9 cellular contexts compared by ENCODE assay signal in the genomic region with DNA sequence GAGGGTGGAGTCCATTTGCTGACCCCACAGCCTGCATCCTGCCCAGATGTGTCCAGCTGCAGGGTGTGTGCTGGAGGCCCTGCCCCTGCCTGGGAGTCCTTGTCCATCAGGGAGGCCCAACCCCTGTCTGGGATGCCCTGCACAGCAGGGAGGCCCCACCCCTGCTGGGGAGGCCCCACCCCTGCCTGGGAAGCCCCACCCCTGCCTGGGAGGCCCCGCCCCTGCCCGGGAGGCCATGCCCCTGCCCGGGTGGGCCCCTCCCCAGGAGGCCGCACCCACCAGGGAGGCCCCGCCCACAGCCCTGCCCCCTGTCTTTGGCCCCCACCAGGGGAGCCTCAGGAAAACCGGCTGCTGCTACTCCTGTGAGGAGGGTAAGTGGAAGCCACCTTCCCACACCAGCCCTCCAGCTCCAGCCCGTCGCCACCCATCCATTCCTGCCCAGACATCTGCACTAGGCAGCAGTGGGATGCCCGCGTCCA. TPM values are rescaled to one million over a fixed set of nuclear protein-coding genes. Genes with fewer than 3 reads are reported as not detected.
DNase-seq lines count a peak whose midpoint lies in the region; ATAC-seq, FAIRE-seq and TF ChIP-seq lines count a peak whose summit lies in the region.
"Had no signal": no experiment of that assay in that cellular context is flagged by ENCODE, and none has a peak within 500 bp of the region (broad histone marks: within the 10 kb centered on the region; RNA-seq: fewer than 3 reads in every experiment).

No MANE protein-coding gene starts in this region.

- no peak overlapping the region for H3K27ac Mint-ChIP-seq in activated CD8-positive, alpha-beta memory T cell treated with anti-CD3 and anti-CD28 coated beads, Interleukin-2, amount 10 ng/mL, durations not matched to agents 7 days and 5 days

- H2AFZ ChIP-seq in mammary epithelial cell (ENCODE audit: low read depth, low read length), result no peak overlapping the region

- H3K4me3 ChIP-seq in A549, result no peak overlapping the region
- H3K4me3 ChIP-seq in mammary epithelial cell (replicated peaks in 1 of 3; ENCODE audit: insufficient read depth in 1 of 3, low read depth in 2 of 3, low read length in 3 of 3), result no peak overlapping the region

- TF ChIP-seq POLR2A in A549 (IDR thresholded peaks at IDR 0.05; ENCODE audit: low read length), result no peak

- no peaks in the 10 kb centered on the region for H3K27me3 ChIP-seq in mammary epithelial cell (ENCODE audit: insufficient read depth, low read length)

- H3K4me1 Mint-ChIP-seq in activated CD8-positive, alpha-beta memory T cell treated with anti-CD3 and anti-CD28 coated beads, Interleukin-2, amount 10 ng/mL, durations not matched to agents 7 days and 5 days, result peaks cover 12% of the 10 kb centered on the region

- ATAC-seq in A549 (peak; percentile 35 to 75), GM18498 (IDR thresholded peaks at IDR 0.05; ENCODE audit: unreplicated experiment) (no peak)
- ATAC-seq in activated CD8-positive, alpha-beta memory T cell treated with anti-CD3 and anti-CD28 coated beads, Interleukin-2, amount 10 ng/mL, durations not matched to agents 7 days and 5 days, result peak; percentile 41

- TF ChIP-seq EP300 in A549 (IDR thresholded peaks at IDR 0.05), result no peak

- peaks cover 4% of the 10 kb centered on the region for H3K36me3 Mint-ChIP-seq in activated CD8-positive, alpha-beta memory T cell treated with anti-CD3 and anti-CD28 coated beads, Interleukin-2, amount 10 ng/mL, durations not matched to agents 7 days and 5 days

- no peak for TF ChIP-seq RAD21 in A549 (conservative IDR thresholded peaks at IDR 0.05 in 1 of 2, IDR thresholded peaks at IDR 0.05 in 1 of 2)

- DNase-seq in A549 (ENCODE audit: low read depth in 1 of 2, low spot score in 1 of 2) (peak; percentile 48 to 76), HuH-7 (ENCODE audit: low spot score) (peak; percentile 50), iris pigment epithelial cell (ENCODE audit: low read depth) (peak; percentile 28), kidney glomerular epithelial cell (lab: John Stamatoyannopoulos, UW) (no peak), NCI-H187 treated with DMSO at 0.1 percent for 48 hours (lab: John Stamatoyannopoulos, UW) (no peak), mammary epithelial cell (no peak)
- DNase-seq in activated CD8-positive, alpha-beta memory T cell treated with anti-CD3 and anti-CD28 coated beads, Interleukin-2, amount 10 ng/mL, durations not matched to agents 7 days and 5 days, result peak; percentile 50

- 95% methylated on average over 4 of the region's 10 CpGs for WGBS in A549 (ENCODE audit: missing lambda C conversion rate)
- 98% methylated on average over 5 of the region's 10 CpGs for WGBS in mammary epithelial cell (ENCODE audit: low coverage, missing lambda C conversion rate)

- POLR2A ChIA-PET in A549 (lab: Yijun Ruan, JAX), result interaction anchor here (0.6 kb wide), 1 partner anchor 39 kb away, joined by 4 read pairs; no protein-coding TSS in a partner anchor

- FAIRE-seq in A549 (lab: Jason Lieb, UNC), result no peak

- dilution Hi-C loops in mammary epithelial cell (cut with HindIII; ENCODE audit: low sequenced_read_pairs), result loop anchor here (10.0 kb wide), 1 partner anchor 165 kb away; no protein-coding TSS in a partner anchor

- no peaks in the 10 kb centered on the region for H4K20me1 ChIP-seq in mammary epithelial cell (ENCODE audit: insufficient read depth, low read length)

- CTCF ChIA-PET in A549 (lab: Yijun Ruan, JAX), result interaction anchor here (0.6 to 1.6 kb wide), 2 partner anchors 256 to 368 kb away, joined by 3 to 5 read pairs; no protein-coding TSS in a partner anchor
- CTCF ChIA-PET in activated CD8-positive, alpha-beta memory T cell treated with anti-CD3 and anti-CD28 coated beads, Interleukin-2, amount 10 ng/mL, durations not matched to agents 7 days and 5 days (lab: Charles Lee), result no interaction called here
- CTCF ChIA-PET in mammary epithelial cell (lab: Charles Lee; ENCODE audit: low non-redundant PET), result no interaction called here

- no peak overlapping the region for H3K27ac ChIP-seq in A549
- no peak overlapping the region for H3K27ac ChIP-seq in mammary epithelial cell (ENCODE audit: insufficient read depth, low read depth, low read length)
- H3K27ac ChIP-seq: epithelial cell of prostate had no signal

- H3K36me3 ChIP-seq in mammary epithelial cell (ENCODE audit: insufficient read depth, low read length), result no peaks in the 10 kb centered on the region

- no peak overlapping the region for H3K4me2 ChIP-seq in A549
- H3K4me2 ChIP-seq in mammary epithelial cell (ENCODE audit: insufficient read depth, low read depth, low read length), result no peak overlapping the region

- no peaks in the 10 kb centered on the region for H3K79me2 ChIP-seq in mammary epithelial cell (ENCODE audit: insufficient read depth, low read length)

- H3K9ac ChIP-seq in mammary epithelial cell (ENCODE audit: insufficient read depth, low read length), result no peak overlapping the region

- in situ Hi-C loops in mammary epithelial cell (cut with MboI; ENCODE audit: low sequenced_read_pairs in 2 of 2), result no loop called here

- no peak overlapping the region for H3K4me3 Mint-ChIP-seq in activated CD8-positive, alpha-beta memory T cell treated with anti-CD3 and anti-CD28 coated beads, Interleukin-2, amount 10 ng/mL, durations not matched to agents 7 days and 5 days

- H3K4me1 ChIP-seq in A549 (peaks cover 17% of the 10 kb centered on the region; the same call in 2 of the 3 replicates), mammary epithelial cell (ENCODE audit: insufficient read depth, low read length) (peaks cover 18% of the 10 kb centered on the region)

- peaks cover 7% of the 10 kb centered on the region for H3K9me3 Mint-ChIP-seq in activated CD8-positive, alpha-beta memory T cell treated with anti-CD3 and anti-CD28 coated beads, Interleukin-2, amount 10 ng/mL, durations not matched to agents 7 days and 5 days (ENCODE audit: low read depth)

- H3K27me3 Mint-ChIP-seq in activated CD8-positive, alpha-beta memory T cell treated with anti-CD3 and anti-CD28 coated beads, Interleukin-2, amount 10 ng/mL, durations not matched to agents 7 days and 5 days, result no peaks in the 10 kb centered on the region

- no peak for TF ChIP-seq CTCF in A549 (IDR thresholded peaks at IDR 0.05)
- no peak for TF ChIP-seq CTCF in mammary epithelial cell (conservative IDR thresholded peaks at IDR 0.05 in 1 of 2, IDR thresholded peaks at IDR 0.05 in 1 of 2; ENCODE audit: extremely low read depth in 1 of 2, insufficient read depth in 1 of 2, low read depth in 1 of 2, low read length in 2 of 2)

- H3K9me3 ChIP-seq in A549, result 0 out of 3 replicates have a peak, but pooled peaks cover 2% of the 10 kb centered on the region
- peaks cover 2% of the 10 kb centered on the region for H3K9me3 ChIP-seq in mammary epithelial cell (replicated peaks; ENCODE audit: insufficient read depth, low read length)

- no TSS peak for BruUV-seq in mammary epithelial cell (replicated peaks; lab: Mats Ljungman, UMichigan)

- intact Hi-C loops in mammary epithelial cell (cut with micrococcal nuclease), result loop anchor here (10.0 kb wide), 1 partner anchor 125 kb away; the partner anchor contains the start of gene BRSK2

TF ChIP-seq in A549, 52 proteins besides CTCF, POLR2A, EP300 and RAD21 (continues in another document):
- TF ChIP-seq HMGXB4 (CRISPR knock-in tag; IDR thresholded peaks at IDR 0.05; ENCODE audit: borderline replicate concordance) (no peak), SMC3 (IDR thresholded peaks at IDR 0.05) (no peak), CHD4 (IDR thresholded peaks at IDR 0.05; ENCODE audit: borderline replicate concordance) (no peak), RFX5 (IDR thresholded peaks at IDR 0.05) (no peak), E2F6 (IDR thresholded peaks at IDR 0.05; ENCODE audit: borderline replicate concordance, low read depth) (no peak), CBX8 (IDR thresholded peaks at IDR 0.05) (no peak), HEYL (CRISPR knock-in tag; IDR thresholded peaks at IDR 0.05) (no peak)

RNA-seq across cellular contexts. Expression of gene MUC5B, which starts 37.2 kb away (rescaled TPM):
- polyA plus RNA-seq in A549 (2011; rRNA removed) (0.85 and 2.9 TPM in 2 replicates), A549 (2017; fragmentation: RNase III; extraction: RNeasy Plus Mini Kit Qiagen cat#74134 plus additional on column Dnase treatment) (0.70 to 1.4 TPM (median 0.81 TPM) in 3 replicates), mammary epithelial cell (not detected)
- 0.15 and 0.63 TPM in 2 replicates for polyA plus RNA-seq in A549 (2012; cell fraction: cytosol; rRNA removed)
- polyA plus RNA-seq in A549 (2012; cell fraction: nucleus; rRNA removed), result 1.5 and 3.7 TPM in 2 replicates
- 4.5 and 5.7 TPM in 2 replicates for polyA minus RNA-seq in A549 (2011; rRNA and poly(A)+ RNA removed)
- not detected for total RNA-seq in activated CD8-positive, alpha-beta memory T cell treated with anti-CD3 and anti-CD28 coated beads, Interleukin-2, amount 10 ng/mL, durations not matched to agents 7 days and 5 days
- under 1 TPM; 0.02 to 0.17 TPM for total RNA-seq in mammary epithelial cell
- not detected for polyA minus RNA-seq in mammary epithelial cell

RNA-seq across cellular contexts. Expression of gene TOLLIP, which starts 49.4 kb away (rescaled TPM):
- polyA plus RNA-seq in A549 (2011; rRNA removed) (26.5 and 26.9 TPM in 2 replicates), A549 (2017; fragmentation: RNase III; extraction: RNeasy Plus Mini Kit Qiagen cat#74134 plus additional on column Dnase treatment) (31.5 to 37.9 TPM (median 33.8 TPM) in 3 replicates), mammary epithelial cell (74.8 TPM)
- polyA plus RNA-seq in A549 (2012; cell fraction: cytosol; rRNA removed), result 62.4 and 72.9 TPM in 2 replicates
- polyA plus RNA-seq in A549 (2012; cell fraction: nucleus; rRNA removed), result 59.6 and 76.1 TPM in 2 replicates
- polyA minus RNA-seq in A549 (2011; rRNA and poly(A)+ RNA removed), result 25.7 and 44.5 TPM in 2 replicates
- 10 to 100 TPM; 33.3 to 35.8 TPM for total RNA-seq in activated CD8-positive, alpha-beta memory T cell treated with anti-CD3 and anti-CD28 coated beads, Interleukin-2, amount 10 ng/mL, durations not matched to agents 7 days and 5 days
- total RNA-seq in mammary epithelial cell, result 10 to 100 TPM; 49.3 to 78.4 TPM
- polyA minus RNA-seq in mammary epithelial cell, result 36.3 TPM

Comparison
In these comparisons a context has a peak if more than half of its experiments do, and no peak if none do; other contexts are left out.
1. DNase-seq: peak in A549 (2 of 2), HuH-7 (single experiment), activated CD8-positive, alpha-beta memory T cell treated with anti-CD3 and anti-CD28 coated beads, Interleukin-2, amount 10 ng/mL, durations not matched to agents 7 days and 5 days (single experiment) and iris pigment epithelial cell (single experiment); none in kidney glomerular epithelial cell (single experiment), NCI-H187 treated with DMSO at 0.1 percent for 48 hours (single experiment) and mammary epithelial cell (single experiment).